9 cellular contexts compared by ENCODE assay signal in the genomic region with DNA sequence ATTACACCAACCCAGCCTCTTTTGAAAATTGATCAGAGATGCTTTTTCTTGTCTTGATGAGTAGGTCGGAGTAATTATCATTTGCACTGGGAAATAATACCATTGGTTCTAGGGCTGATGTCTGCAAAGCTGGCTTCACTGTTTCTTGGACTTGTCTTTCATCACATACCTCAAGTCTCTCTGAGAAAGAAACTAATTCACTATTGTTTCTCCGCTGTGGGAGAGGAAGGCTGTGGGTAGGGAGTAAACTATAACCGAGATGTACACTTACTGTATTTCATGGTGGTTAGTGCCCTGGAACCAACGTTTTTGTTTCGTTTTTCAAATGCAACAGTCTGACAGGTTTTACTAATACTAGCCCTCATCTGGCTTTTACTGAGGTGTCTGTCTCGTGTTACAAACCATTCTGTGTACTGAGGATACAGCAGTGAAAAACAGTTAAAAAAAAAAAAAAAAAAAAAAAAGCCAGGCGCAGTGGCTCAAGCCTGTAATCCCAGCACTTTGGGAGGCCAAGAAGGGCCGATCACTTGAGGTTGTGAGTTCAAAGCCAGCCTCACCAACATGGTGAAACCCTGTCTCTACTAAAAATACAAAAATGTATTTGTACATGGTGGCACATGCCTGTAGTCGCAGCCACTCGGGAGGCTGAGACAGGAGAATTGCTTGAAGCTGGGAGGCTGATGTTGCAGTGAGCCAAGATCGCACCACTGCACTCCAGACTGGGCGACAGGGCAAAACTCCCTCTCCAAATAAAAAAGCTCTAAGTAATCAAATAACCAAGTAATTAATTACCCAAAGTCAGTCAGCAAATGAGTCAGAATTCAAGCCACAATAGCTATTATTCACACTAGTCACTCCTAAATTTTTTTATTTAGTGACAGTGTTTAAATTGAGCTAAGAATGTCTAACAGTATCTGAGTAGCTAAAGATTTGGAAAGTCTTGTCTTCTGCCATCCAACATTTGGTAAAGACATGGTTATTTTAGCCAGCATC. TPM values are rescaled to one million over a fixed set of nuclear protein-coding genes. Genes with fewer than 3 reads are reported as not detected.
DNase-seq lines count a peak whose midpoint lies in the region; ATAC-seq, FAIRE-seq and TF ChIP-seq lines count a peak whose summit lies in the region.
"Had no signal": no experiment of that assay in that cellular context is flagged by ENCODE, and none has a peak within 500 bp of the region (broad histone marks: within the 10 kb centered on the region; RNA-seq: fewer than 3 reads in every experiment).

No MANE protein-coding gene starts in this region.

- no peaks in the 10 kb centered on the region for H3K9me3 ChIP-seq in adipocyte (ENCODE audit: control insufficient read depth, low read length)
- H3K9me3 ChIP-seq in gastroesophageal sphincter: no peaks in the 10 kb centered on the region

- peaks cover 7% of the 10 kb centered on the region for H3K36me3 Mint-ChIP-seq in IgD-negative memory B cell

- no peak overlapping the region for H3K4me3 ChIP-seq in adipocyte (ENCODE audit: low read length)
- no peak overlapping the region for H3K4me3 ChIP-seq in gastroesophageal sphincter
- H3K4me3 ChIP-seq: lung had no signal

- FAIRE-seq in GM18507 (lab: Jason Lieb, UNC): peak; percentile 86

- H3K27ac Mint-ChIP-seq in IgD-negative memory B cell: peak overlapping the region; percentile 1 to 64 (median 59)

- peak overlapping the region; percentile 22 to 95 (median 63) for H3K4me3 Mint-ChIP-seq in IgD-negative memory B cell

- peaks cover 16 to 24% (median 18%) of the 10 kb centered on the region in 3 donors for H3K4me1 Mint-ChIP-seq in IgD-negative memory B cell

- WGBS in gastroesophageal sphincter (ENCODE audit: low coverage in 1 of 2), 2 donors: 83 to 91% methylated on average over 4 to 12 of the region's 12 CpGs

- H3K27me3 ChIP-seq in adipocyte (replicated peaks; ENCODE audit: control insufficient read depth, insufficient read depth, low read length) (no peaks in the 10 kb centered on the region), foreskin keratinocyte (no peaks in the 10 kb centered on the region), gastroesophageal sphincter (no peaks in the 10 kb centered on the region)

- peak; percentile 83 for ATAC-seq in GM21619 (IDR thresholded peaks at IDR 0.05; ENCODE audit: unreplicated experiment)
- ATAC-seq in foreskin keratinocyte: no peak
- ATAC-seq in gastroesophageal sphincter: no peak

- H3K27me3 Mint-ChIP-seq in IgD-negative memory B cell: peaks cover 1% of the 10 kb centered on the region

- H3K4me1 ChIP-seq in adipocyte (ENCODE audit: control insufficient read depth, insufficient read depth, low read length) (peaks cover 16% of the 10 kb centered on the region), foreskin keratinocyte (peaks cover 18% of the 10 kb centered on the region), gastroesophageal sphincter (peaks cover 0 to 16% (median 4%) of the 10 kb centered on the region in 3 donors)

- no peak overlapping the region for H3K27ac ChIP-seq in foreskin keratinocyte
- H3K27ac ChIP-seq in gastroesophageal sphincter: no peak overlapping the region

- H3K36me3 ChIP-seq in adipocyte (ENCODE audit: control insufficient read depth, insufficient read depth, low read length, severe bottlenecking) (peaks cover 35% of the 10 kb centered on the region), gastroesophageal sphincter (peaks cover 3 to 34% of the 10 kb centered on the region in 2 donors)

- no peaks in the 10 kb centered on the region for H3K9me3 Mint-ChIP-seq in IgD-negative memory B cell

- TF ChIP-seq EP300 in gastroesophageal sphincter (IDR thresholded peaks at IDR 0.05): no peak

- TF ChIP-seq CTCF in foreskin keratinocyte (conservative IDR thresholded peaks at IDR 0.05) (no peak), gastroesophageal sphincter (IDR thresholded peaks at IDR 0.05) (no peak)

- TF ChIP-seq POLR2A in gastroesophageal sphincter (IDR thresholded peaks at IDR 0.05): no peak

- no peak overlapping the region for H3K9ac ChIP-seq in adipocyte (ENCODE audit: low read length)

- DNase-seq in GM18507 (ENCODE audit: extremely low spot score, insufficient read length, low read depth): peak; percentile 50
- DNase-seq in adipocyte (ENCODE audit: low read depth): peak; percentile 27
- no peak for DNase-seq in nucleus accumbens (lab: John Stamatoyannopoulos, UW)
- DNase-seq in foreskin keratinocyte: no peak
- DNase-seq in cortex of kidney (lab: John Stamatoyannopoulos, UW): no peak

RNA-seq across cellular contexts. Expression of a gene that starts 23.3 kb away (rescaled TPM):
- polyA plus RNA-seq in IgD-negative memory B cell: 76.4 TPM
- 84.7 and 90.6 TPM in 2 replicates for total RNA-seq in foreskin keratinocyte
- polyA plus RNA-seq in foreskin keratinocyte: 91.0 and 95.9 TPM in 2 replicates
- 100 to 1,000 TPM in 2 of 4 donors, 10 to 100 TPM in 2; 57.8 to 111 (median 99.1) TPM for total RNA-seq in gastroesophageal sphincter

RNA-seq across cellular contexts. Expression of a gene that starts 55.7 kb away (rescaled TPM):
- polyA plus RNA-seq in IgD-negative memory B cell: 86.7 TPM
- total RNA-seq in foreskin keratinocyte: 79.8 and 80.5 TPM in 2 replicates
- polyA plus RNA-seq in foreskin keratinocyte: 74.8 and 76.5 TPM in 2 replicates
- 10 to 100 TPM; 42.3 to 65.2 (median 55.3) TPM for total RNA-seq in gastroesophageal sphincter

Comparison
In these comparisons a context has a peak if more than half of its experiments do, and no peak if none do; other contexts are left out.
1. DNase-seq: peak in GM18507 (single experiment) and adipocyte (single experiment); none in nucleus accumbens (0 of 56), foreskin keratinocyte (0 of 2) and cortex of kidney (single experiment).